ENCODE assay signal across 3 cellular contexts in the genomic region with DNA sequence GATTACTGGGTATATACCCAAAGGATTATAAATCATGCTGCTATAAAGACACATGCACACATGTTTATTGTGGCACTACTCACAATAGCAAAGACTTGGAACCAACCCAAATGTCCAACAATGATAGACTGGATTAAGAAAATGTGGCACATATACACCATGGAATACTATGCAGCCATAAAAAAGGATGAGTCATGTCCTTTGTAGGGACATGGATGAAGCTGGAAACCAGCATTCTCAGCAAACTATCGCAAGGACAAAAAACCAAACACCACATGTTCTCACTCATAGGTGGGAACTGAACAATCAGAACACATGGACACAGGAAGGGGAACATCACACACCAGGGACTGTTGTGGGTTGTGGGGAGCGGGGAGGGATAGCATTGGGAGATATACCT.
DNase-seq lines count a peak whose midpoint lies in the region; ATAC-seq, FAIRE-seq and TF ChIP-seq lines count a peak whose summit lies in the region.
"Not testable (repeated sequence)": the region's sequence is repeated elsewhere in the genome, so short reads cannot be mapped to it uniquely, and the experiment has no call there.

No MANE protein-coding gene starts in this region.

- not testable (repeated sequence) for H3K9ac ChIP-seq in K562 (ENCODE audit: insufficient read depth in 1 of 2, low read depth in 2 of 2, low read length in 2 of 2)

- not testable (repeated sequence) for H3K4me1 ChIP-seq in A549; HEK293 (ENCODE audit: control insufficient read depth, insufficient read depth, low read length); K562 (replicated peaks in 1 of 2; ENCODE audit: control insufficient read depth in 2 of 2, insufficient read depth in 2 of 2, low read length in 2 of 2)

- in situ Hi-C loops in K562 (cut with MboI) = not testable (repeated sequence)

- not testable (repeated sequence) for TF ChIP-seq POLR2A in A549 (IDR thresholded peaks at IDR 0.05; ENCODE audit: low read length); K562 (conservative IDR thresholded peaks at IDR 0.05)

- intact Hi-C loops in K562 (cut with micrococcal nuclease) = not testable (repeated sequence)

- not testable (repeated sequence) for H3K36me3 ChIP-seq in HEK293 (ENCODE audit: control insufficient read depth in 2 of 2, insufficient read depth in 1 of 2, low read length in 2 of 2); K562 (ENCODE audit: control insufficient read depth, insufficient read depth, low read length)

- H3K4me2 ChIP-seq in A549; K562 (ENCODE audit: insufficient read depth, low read length): not testable (repeated sequence)

- TF ChIP-seq RAD21 in A549 (conservative IDR thresholded peaks at IDR 0.05 in 1 of 2, IDR thresholded peaks at IDR 0.05 in 1 of 2); K562 (CRISPR knock-in tag; conservative IDR thresholded peaks at IDR 0.05 in 1 of 2, IDR thresholded peaks at IDR 0.05 in 1 of 2): not testable (repeated sequence)

- H3K9me3 ChIP-seq in A549; HEK293 (ENCODE audit: control insufficient read depth, insufficient read depth, low read depth, low read length); K562 (replicated peaks; ENCODE audit: control insufficient read depth, insufficient read depth, low read depth, low read length): not testable (repeated sequence)

- not testable (repeated sequence) for BruUV-seq in K562 (replicated peaks; lab: Mats Ljungman, UMichigan)

- H2AFZ ChIP-seq in K562 (ENCODE audit: low read depth, low read length) = not testable (repeated sequence)

- not testable (repeated sequence) for FAIRE-seq in A549 (lab: Jason Lieb, UNC); K562 (lab: Jason Lieb, UNC)

- DNase-seq in A549 (ENCODE audit: low read depth in 1 of 2, low spot score in 1 of 2); K562 (ENCODE audit: extremely low read depth in 1 of 4, low spot score in 3 of 4): not testable (repeated sequence)

- 81% methylated on average over 2 of the region's 2 CpGs for WGBS in A549 (ENCODE audit: missing lambda C conversion rate)
- WGBS in K562 (ENCODE audit: insufficient coverage, low coverage, missing lambda C conversion rate) = 53% methylated on average over 2 of the region's 2 CpGs

- TF ChIP-seq EP300 in A549 (IDR thresholded peaks at IDR 0.05); K562 (IDR thresholded peaks at IDR 0.05; ENCODE audit: low read length): not testable (repeated sequence)

- H3K4me3 ChIP-seq in A549; HEK293 (ENCODE audit: low read depth, low read length); K562: not testable (repeated sequence)

- H4K20me1 ChIP-seq in K562 (replicated peaks; ENCODE audit: control insufficient read depth, insufficient read depth, low read length) = not testable (repeated sequence)

- POLR2A ChIA-PET in A549 (lab: Yijun Ruan, JAX); HEK293 (lab: Yijun Ruan, JAX); K562 (lab: Yijun Ruan, JAX): not testable (repeated sequence)

- H3K9me1 ChIP-seq in K562 (ENCODE audit: control insufficient read depth, insufficient read depth, low read length) = not testable (repeated sequence)

- not testable (repeated sequence) for H3K27ac ChIP-seq in A549; HEK293 (ENCODE audit: extremely low read depth, low read depth, low read length); K562 (ENCODE audit: extremely low read depth, low read depth, low read length)

- CTCF ChIA-PET in A549 (lab: Yijun Ruan, JAX); HEK293 (lab: Yijun Ruan, JAX); K562 (lab: Yijun Ruan, JAX; ENCODE audit: low intra/inter-chr PET ratio): not testable (repeated sequence)

- H3K79me2 ChIP-seq in K562 (ENCODE audit: control insufficient read depth, insufficient read depth, low read length) = not testable (repeated sequence)

- ATAC-seq in A549, K562: not testable (repeated sequence)

- not testable (repeated sequence) for H3K27me3 ChIP-seq in K562 (ENCODE audit: control insufficient read depth in 2 of 2, insufficient read depth in 2 of 2, low read length in 2 of 2)

- not testable (repeated sequence) for TF ChIP-seq CTCF in A549 (IDR thresholded peaks at IDR 0.05); HEK293 (tag by site-specific recombination; IDR thresholded peaks at IDR 0.05); K562 (IDR thresholded peaks at IDR 0.05 in 2 of 3, conservative IDR thresholded peaks at IDR 0.05 in 1 of 3; ENCODE audit: insufficient read depth in 2 of 3, low read depth in 1 of 3, low read length in 3 of 3)

TF ChIP-seq in A549, 52 proteins besides CTCF, POLR2A, EP300 and RAD21:
- TF ChIP-seq FOSL2 (IDR thresholded peaks at IDR 0.05) = not testable (repeated sequence)
- peak; percentile 8; the same call in 1 of the 2 replicates for TF ChIP-seq FOSL2 (CRISPR knock-in tag; IDR thresholded peaks at IDR 0.05)

TF ChIP-seq in HEK293, 187 proteins besides CTCF, POLR2A, EP300 and RAD21:
- 0 out of 2 replicates have a peak, but pooled peaks have one; percentile 66 for TF ChIP-seq ZNF280D (tag by site-specific recombination; IDR thresholded peaks at IDR 0.05)
- peak; percentile 89 for TF ChIP-seq ZNF146 (tag by site-specific recombination; IDR thresholded peaks at IDR 0.05)
- TF ChIP-seq, protein P1, sequence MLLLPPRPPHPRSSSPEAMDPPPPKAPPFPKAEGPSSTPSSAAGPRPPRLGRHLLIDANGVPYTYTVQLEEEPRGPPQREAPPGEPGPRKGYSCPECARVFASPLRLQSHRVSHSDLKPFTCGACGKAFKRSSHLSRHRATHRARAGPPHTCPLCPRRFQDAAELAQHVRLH (tag by site-specific recombination; IDR thresholded peaks at IDR 0.05) = 0 out of 2 replicates have a peak, but pooled peaks have one; percentile 27

TF ChIP-seq in K562, 482 proteins besides CTCF, POLR2A, EP300 and RAD21:
- TF ChIP-seq BCOR (IDR thresholded peaks at IDR 0.05) = peak; percentile 48; the same call in 1 of the 2 replicates
